9 cellular contexts compared by ENCODE assay signal in the genomic region with DNA sequence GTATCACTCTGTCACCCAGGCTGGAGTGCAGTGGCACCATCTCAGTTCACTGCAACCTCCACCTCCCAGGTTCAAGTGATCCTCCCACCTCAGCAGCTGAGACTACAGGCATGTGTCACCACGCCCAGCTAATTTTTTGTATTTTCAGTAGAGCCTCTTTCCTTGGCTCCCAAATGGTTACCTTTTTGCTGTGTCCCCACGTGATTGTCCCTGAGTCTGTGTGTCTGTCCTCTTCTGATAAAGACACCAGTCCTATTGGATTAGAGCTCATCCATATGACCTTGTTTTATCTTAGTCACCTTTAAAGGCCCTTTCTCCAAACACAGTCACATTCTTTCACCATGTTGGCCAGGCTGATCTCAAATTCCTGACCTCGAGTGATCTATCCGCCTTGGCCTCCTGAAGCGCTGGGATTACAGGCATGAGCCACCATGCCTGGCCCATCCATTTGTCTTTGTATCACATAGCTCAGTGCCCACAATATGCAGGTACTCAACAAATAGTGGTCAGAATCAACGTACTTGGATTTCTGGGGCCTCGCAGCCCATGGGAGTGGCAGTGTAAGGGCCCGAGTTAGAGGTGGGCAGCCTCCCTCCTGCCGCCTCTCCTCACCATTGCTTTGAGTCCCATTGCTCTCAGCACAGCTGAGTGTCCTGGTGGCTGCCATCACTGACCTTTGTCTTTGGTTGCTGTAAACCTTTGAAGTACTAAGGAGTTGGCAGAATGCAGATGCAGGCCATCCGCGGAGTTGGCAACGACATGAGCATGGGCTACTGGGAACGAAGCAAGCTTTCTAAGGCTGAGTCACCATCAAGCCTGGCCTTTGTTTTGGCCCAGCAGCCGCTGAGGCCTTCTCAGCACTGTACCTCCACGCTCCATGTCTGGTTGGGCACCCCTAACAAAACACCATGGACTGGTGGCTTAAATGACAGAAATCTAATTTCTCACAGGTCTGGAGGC. TPM values are rescaled to one million over a fixed set of nuclear protein-coding genes. Genes with fewer than 3 reads are reported as not detected.
A peak's percentile ranks its signal among the peaks of the same experiment; 100 is the strongest.
DNase-seq lines count a peak whose midpoint lies in the region; ATAC-seq and TF ChIP-seq lines count a peak whose summit lies in the region.
"Had no signal": no experiment of that assay in that cellular context is flagged by ENCODE, and none has a peak within 500 bp of the region (broad histone marks: within the 10 kb centered on the region; RNA-seq: fewer than 3 reads in every experiment).

No MANE protein-coding gene starts in this region.

- H3K4me1 ChIP-seq in CD8-positive, alpha-beta memory T cell (ENCODE audit: insufficient read depth, low read length): peaks cover 58% of the 10 kb centered on the region

- peaks cover 60% of the 10 kb centered on the region for H3K4me1 Mint-ChIP-seq in activated T-cell treated with anti-CD3 and anti-CD28 coated beads, Interleukin-2, amount 50 U/mL, for 24 hours (ENCODE audit: low read depth)
- peaks cover 52% of the 10 kb centered on the region for H3K4me1 Mint-ChIP-seq in stimulated activated memory B cell treated with anti-CD40 and anti-IgM and Interleukin-4, amounts not matched to agents 10 μg/mL and 1 μg/mL and 100 μg/mL, for 72 hours
- peaks cover 13 to 39% (median 35%) of the 10 kb centered on the region in 3 donors for H3K4me1 Mint-ChIP-seq in CD8-positive, alpha-beta memory T cell

- CTCF ChIA-PET in CD8-positive, alpha-beta memory T cell (lab: Charles Lee): no interaction called here

- no peak overlapping the region for H3K4me3 ChIP-seq in brain microvascular endothelial cell (ENCODE audit: low read depth, low read length)
- H3K4me3 ChIP-seq in CD8-positive, alpha-beta memory T cell (ENCODE audit: low read length): no peak overlapping the region

- in situ Hi-C loops in brain microvascular endothelial cell (cut with HindIII; ENCODE audit: low pct_ligation_motif_present, low sequenced_read_pairs): no loop called here

- POLR2A ChIA-PET in CD8-positive, alpha-beta memory T cell (lab: Charles Lee): interaction anchor here (0.7 kb wide), 1 partner anchor 128 kb away, joined by 7 read pairs; no protein-coding TSS in a partner anchor

- TF ChIP-seq CTCF in brain microvascular endothelial cell (IDR thresholded peaks at IDR 0.05; ENCODE audit: low read depth, low read length, missing control alignments): no peak

- peaks cover 85% of the 10 kb centered on the region for H3K36me3 Mint-ChIP-seq in activated T-cell treated with anti-CD3 and anti-CD28 coated beads, Interleukin-2, amount 50 U/mL, for 24 hours (ENCODE audit: low read depth)
- peaks cover 53% of the 10 kb centered on the region for H3K36me3 Mint-ChIP-seq in stimulated activated memory B cell treated with anti-CD40 and anti-IgM and Interleukin-4, amounts not matched to agents 10 μg/mL and 1 μg/mL and 100 μg/mL, for 72 hours
- peaks cover 7 to 69% (median 8%) of the 10 kb centered on the region in 3 donors for H3K36me3 Mint-ChIP-seq in CD8-positive, alpha-beta memory T cell

- no peaks in the 10 kb centered on the region for H3K9me3 Mint-ChIP-seq in activated T-cell treated with anti-CD3 and anti-CD28 coated beads, Interleukin-2, amount 50 U/mL, for 24 hours
- H3K9me3 Mint-ChIP-seq in stimulated activated memory B cell treated with anti-CD40 and anti-IgM and Interleukin-4, amounts not matched to agents 10 μg/mL and 1 μg/mL and 100 μg/mL, for 72 hours: no peaks in the 10 kb centered on the region
- H3K9me3 Mint-ChIP-seq in CD8-positive, alpha-beta memory T cell: no peaks in the 10 kb centered on the region

- H3K27ac Mint-ChIP-seq in activated T-cell treated with anti-CD3 and anti-CD28 coated beads, Interleukin-2, amount 50 U/mL, for 24 hours: peak overlapping the region; percentile 87
- peak overlapping the region; percentile 97 for H3K27ac Mint-ChIP-seq in stimulated activated memory B cell treated with anti-CD40 and anti-IgM and Interleukin-4, amounts not matched to agents 10 μg/mL and 1 μg/mL and 100 μg/mL, for 72 hours
- peak overlapping the region in 3 of 8 donors; percentile 10 to 33 (median 10) for H3K27ac Mint-ChIP-seq in CD8-positive, alpha-beta memory T cell

- no peaks in the 10 kb centered on the region for H3K27me3 ChIP-seq in brain microvascular endothelial cell (replicated peaks)
- no peaks in the 10 kb centered on the region for H3K27me3 ChIP-seq in CD8-positive, alpha-beta memory T cell (ENCODE audit: insufficient read depth, low read length, poor library complexity, severe bottlenecking)

- H3K9me3 ChIP-seq in CD8-positive, alpha-beta memory T cell (ENCODE audit: low read length): no peaks in the 10 kb centered on the region

- peak; percentile 3 for ATAC-seq in HG03575 (IDR thresholded peaks at IDR 0.05; ENCODE audit: extremely low read depth, insufficient number of reproducible peaks, low FRiP score, unreplicated experiment)
- ATAC-seq in stimulated activated memory B cell treated with anti-CD40 and anti-IgM and Interleukin-4, amounts not matched to agents 10 μg/mL and 1 μg/mL and 100 μg/mL, for 72 hours: no peak
- no peak for ATAC-seq in GM18861 (IDR thresholded peaks at IDR 0.05; ENCODE audit: unreplicated experiment)

- no peak overlapping the region for H3K4me3 Mint-ChIP-seq in activated T-cell treated with anti-CD3 and anti-CD28 coated beads, Interleukin-2, amount 50 U/mL, for 24 hours
- peak overlapping the region; percentile 35 for H3K4me3 Mint-ChIP-seq in stimulated activated memory B cell treated with anti-CD40 and anti-IgM and Interleukin-4, amounts not matched to agents 10 μg/mL and 1 μg/mL and 100 μg/mL, for 72 hours
- H3K4me3 Mint-ChIP-seq in CD8-positive, alpha-beta memory T cell: no peak overlapping the region

- no peaks in the 10 kb centered on the region for H3K27me3 Mint-ChIP-seq in activated T-cell treated with anti-CD3 and anti-CD28 coated beads, Interleukin-2, amount 50 U/mL, for 24 hours
- H3K27me3 Mint-ChIP-seq in stimulated activated memory B cell treated with anti-CD40 and anti-IgM and Interleukin-4, amounts not matched to agents 10 μg/mL and 1 μg/mL and 100 μg/mL, for 72 hours: no peaks in the 10 kb centered on the region
- H3K27me3 Mint-ChIP-seq in CD8-positive, alpha-beta memory T cell: peaks cover 0 to 4% of the 10 kb centered on the region in 2 donors

- DNase-seq in activated T-cell treated with anti-CD3 and anti-CD28 coated beads, Interleukin-2, amount 50 U/mL, for 24 hours: no peak
- DNase-seq in activated T-cell treated with anti-CD3 and anti-CD28 coated beads for 4 hours (no peak), brain microvascular endothelial cell (no peak), cortex of kidney (lab: John Stamatoyannopoulos, UW) (no peak)
- DNase-seq in CD8-positive, alpha-beta memory T cell: no peak
- DNase-seq: glutamatergic neuron had no signal

- H3K27ac ChIP-seq in brain microvascular endothelial cell: peak overlapping the region; percentile 71
- no peak overlapping the region for H3K27ac ChIP-seq in CD8-positive, alpha-beta memory T cell (ENCODE audit: low read depth, low read length)

- H3K36me3 ChIP-seq in brain microvascular endothelial cell (replicated peaks): peaks cover 40% of the 10 kb centered on the region
- H3K36me3 ChIP-seq in CD8-positive, alpha-beta memory T cell (ENCODE audit: insufficient read depth, low read length): peaks cover 15% of the 10 kb centered on the region

RNA-seq across cellular contexts. Expression of a gene that starts 9.3 kb away (rescaled TPM):
- 10 to 100 TPM; 21.3 to 24.1 TPM for total RNA-seq in CD8-positive, alpha-beta memory T cell
- polyA plus RNA-seq in CD8-positive, alpha-beta memory T cell: 10.1 TPM

RNA-seq across cellular contexts. Expression of a gene that starts 45.1 kb away (rescaled TPM):
- 10 to 100 TPM; 21.1 to 22.5 TPM for total RNA-seq in CD8-positive, alpha-beta memory T cell
- 27.4 TPM for polyA plus RNA-seq in CD8-positive, alpha-beta memory T cell

RNA-seq across cellular contexts. Expression of a gene that starts 45.3 kb away (rescaled TPM):
- 100 to 1,000 TPM; 131 to 133 TPM for total RNA-seq in CD8-positive, alpha-beta memory T cell
- 47.7 TPM for polyA plus RNA-seq in CD8-positive, alpha-beta memory T cell
